11 cellular contexts compared by ENCODE assay signal in genomic region chr2:54603796-54604195, GRCh38.
A peak's percentile ranks its signal among the peaks of the same experiment; 100 is the strongest.
DNase-seq lines count a peak whose midpoint lies in the region; ATAC-seq and TF ChIP-seq lines count a peak whose summit lies in the region.
"Had no signal": no experiment of that assay in that cellular context is flagged by ENCODE, and none has a peak within 500 bp of the region (broad histone marks: within the 10 kb centered on the region; RNA-seq: fewer than 3 reads in every experiment).

No MANE protein-coding gene starts in this region.

- peaks cover 15% of the 10 kb centered on the region for H3K36me3 Mint-ChIP-seq in memory B cell

- H3K9me3 ChIP-seq in heart left ventricle (no peaks in the 10 kb centered on the region), ascending aorta (no peaks in the 10 kb centered on the region), tibial nerve (no peaks in the 10 kb centered on the region)

- no peak for TF ChIP-seq EP300 in tibial nerve (IDR thresholded peaks at IDR 0.05)

- no peak for ATAC-seq in heart left ventricle
- ATAC-seq in left cardiac atrium, result no peak
- ATAC-seq in memory B cell (ENCODE audit: low read depth), result no peak
- no peak for ATAC-seq in GM18511 (IDR thresholded peaks at IDR 0.05; ENCODE audit: unreplicated experiment)
- ATAC-seq: left colon had no signal

- H3K27ac Mint-ChIP-seq in memory B cell, result peak overlapping the region; percentile 73

- H3K27me3 ChIP-seq in heart left ventricle, result no peaks in the 10 kb centered on the region
- H3K27me3 ChIP-seq in ascending aorta, result no peaks in the 10 kb centered on the region
- H3K27me3 ChIP-seq in tibial nerve, result no peaks in the 10 kb centered on the region

- 54 to 73% (median 63%) methylated on average over 1 of the region's 1 CpG for WGBS in heart left ventricle, 4 donors
- WGBS in tibial nerve, 2 donors, result 79% methylated on average over 1 of the region's 1 CpG

- H3K36me3 ChIP-seq in heart left ventricle (peaks cover 0 to 16% (median 11%) of the 10 kb centered on the region in 9 donors), ascending aorta (no peaks in the 10 kb centered on the region), tibial nerve (peaks cover 0 to 4% (median 0%) of the 10 kb centered on the region in 3 donors)

- TF ChIP-seq CTCF in heart left ventricle (IDR thresholded peaks at IDR 0.05) (no peak), ascending aorta (IDR thresholded peaks at IDR 0.05) (no peak), tibial nerve (IDR thresholded peaks at IDR 0.05) (no peak)

- no peak overlapping the region for H3K4me3 Mint-ChIP-seq in memory B cell

- TF ChIP-seq POLR2A in heart left ventricle (IDR thresholded peaks at IDR 0.05), result no peak
- TF ChIP-seq POLR2A in tibial nerve (IDR thresholded peaks at IDR 0.05), result no peak

- intact Hi-C loops in heart left ventricle (cut with DNase I), result no loop called here
- intact Hi-C loops in left cardiac atrium (cut with DNase I), result no loop called here
- intact Hi-C loops in ascending aorta (cut with DNase I), result loop anchor here (5.0 kb wide), 2 partner anchors 81 to 146 kb away; partner anchors contain the start of gene SPTBN1

- DNase-seq in heart left ventricle, result no peak
- DNase-seq in left cardiac atrium, result no peak
- DNase-seq in ascending aorta (ENCODE audit: low spot score in 2 of 2), result no peak
- DNase-seq in memory B cell (ENCODE audit: low spot score in 2 of 2), result no peak
- no peak for DNase-seq in tibial nerve (ENCODE audit: low spot score in 2 of 2)
- DNase-seq in HuH-7 (ENCODE audit: low spot score), result no peak
- no peak for DNase-seq in 8988T
- DNase-seq: EL, left colon, posterior cingulate gyrus had no signal

- H3K27ac ChIP-seq in heart left ventricle, result peak overlapping the region; percentile 47 to 82 (median 74)
- H3K27ac ChIP-seq in ascending aorta, result peak overlapping the region; percentile 75 to 79
- H3K27ac ChIP-seq in tibial nerve, result peak overlapping the region in 3 of 4 donors; percentile 52 to 81 (median 80)

- H3K4me1 Mint-ChIP-seq in memory B cell, result peaks cover 50% of the 10 kb centered on the region

- H3K9me3 Mint-ChIP-seq in memory B cell, result no peaks in the 10 kb centered on the region

- H3K4me3 ChIP-seq in heart left ventricle (no peak overlapping the region), ascending aorta (no peak overlapping the region), tibial nerve (no peak overlapping the region)

- H3K4me1 ChIP-seq in heart left ventricle, result peaks cover 40 to 100% (median 96%) of the 10 kb centered on the region in 12 donors
- peaks cover 20 to 67% of the 10 kb centered on the region in 2 donors for H3K4me1 ChIP-seq in ascending aorta
- peaks cover 0 to 97% (median 78%) of the 10 kb centered on the region in 4 donors for H3K4me1 ChIP-seq in tibial nerve

- H3K27me3 Mint-ChIP-seq in memory B cell, result no peaks in the 10 kb centered on the region
